ENCODE assay signal across 10 cellular contexts in the genomic region with DNA sequence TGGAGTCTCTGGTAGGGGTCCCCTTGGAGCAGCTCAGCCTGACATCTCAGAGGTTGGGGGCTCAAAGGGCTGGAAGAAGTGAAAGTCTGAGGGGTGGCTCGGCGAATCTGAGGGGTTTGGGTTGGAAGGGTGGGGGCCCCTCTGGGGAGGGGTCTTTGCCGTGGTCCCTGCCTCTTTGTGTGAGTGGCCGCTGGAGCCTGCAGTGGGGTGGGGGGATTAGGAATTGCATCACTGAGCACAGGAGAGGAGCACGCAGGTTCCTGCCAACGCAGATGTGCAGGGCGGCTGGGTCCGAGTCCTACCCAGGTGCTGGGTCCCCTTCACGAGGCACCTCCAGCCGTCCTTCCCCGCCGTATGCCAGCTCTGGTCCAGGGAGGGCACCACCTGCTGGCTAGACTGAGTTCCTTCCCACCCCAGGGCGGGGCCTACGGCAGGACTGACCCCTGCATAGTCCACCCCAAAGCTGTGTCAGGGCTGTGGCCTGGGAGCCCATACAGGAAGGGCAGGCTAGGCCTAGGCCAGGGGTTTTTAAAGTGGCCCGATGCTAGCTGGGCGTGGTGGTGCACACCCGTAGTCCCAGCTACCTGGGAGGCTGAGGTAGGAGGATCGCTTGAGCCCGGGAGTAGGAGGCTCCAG. TPM values are rescaled to one million over a fixed set of nuclear protein-coding genes. Genes with fewer than 3 reads are reported as not detected.
A peak's percentile ranks its signal among the peaks of the same experiment; 100 is the strongest.
DNase-seq lines count a peak whose midpoint lies in the region; ATAC-seq, FAIRE-seq and TF ChIP-seq lines count a peak whose summit lies in the region.
"Had no signal": no experiment of that assay in that cellular context is flagged by ENCODE, and none has a peak within 500 bp of the region (broad histone marks: within the 10 kb centered on the region; RNA-seq: fewer than 3 reads in every experiment).

No MANE protein-coding gene starts in this region.

- H3K4me2 ChIP-seq in K562 (ENCODE audit: insufficient read depth, low read length): no peak overlapping the region

- POLR2A ChIA-PET in K562 (lab: Yijun Ruan, JAX): interaction anchor here (9.0 kb wide), 1 partner anchor 82 kb away, joined by 92 read pairs; a partner anchor contains a TSS

- TF ChIP-seq CTCF in Calu3 (IDR thresholded peaks at IDR 0.05; ENCODE audit: unreplicated experiment) (peak; percentile 66), K562 (IDR thresholded peaks at IDR 0.05 in 2 of 3, conservative IDR thresholded peaks at IDR 0.05 in 1 of 3; ENCODE audit: insufficient read depth in 2 of 3, low read depth in 1 of 3, low read length in 3 of 3) (peak; percentile 48 to 61 (median 53))

- BruUV-seq in Calu3 (replicated peaks; lab: Mats Ljungman, UMichigan) (no TSS peak), K562 (replicated peaks; lab: Mats Ljungman, UMichigan) (no TSS peak)

- H3K36me3 ChIP-seq in KOPT-K1 (ENCODE audit: insufficient read depth, low read length) (peaks cover 53% of the 10 kb centered on the region), K562 (ENCODE audit: control insufficient read depth, insufficient read depth, low read length) (peaks cover 6% of the 10 kb centered on the region; the same call in 1 of the 3 replicates)

- H3K27me3 ChIP-seq in K562 (ENCODE audit: control insufficient read depth in 2 of 2, insufficient read depth in 2 of 2, low read length in 2 of 2): no peaks in the 10 kb centered on the region

- H3K79me2 ChIP-seq in K562 (ENCODE audit: control insufficient read depth, insufficient read depth, low read length): peaks cover 30% of the 10 kb centered on the region

- no peak; a peak in 1 of 4 replicates for TF ChIP-seq RAD21 in K562 (CRISPR knock-in tag; conservative IDR thresholded peaks at IDR 0.05 in 1 of 2, IDR thresholded peaks at IDR 0.05 in 1 of 2)

- H3K9me3 Mint-ChIP-seq in Calu3 (ENCODE audit: low read depth, unreplicated experiment): no peaks in the 10 kb centered on the region
- no peaks in the 10 kb centered on the region for H3K9me3 Mint-ChIP-seq in naive B cell

- peaks cover 9% of the 10 kb centered on the region for H3K36me3 Mint-ChIP-seq in Calu3 (ENCODE audit: insufficient read depth, unreplicated experiment)
- peaks cover 0 to 7% of the 10 kb centered on the region in 2 donors for H3K36me3 Mint-ChIP-seq in naive B cell

- peak overlapping the region in 1 of 2 experiments; percentile 77; a peak in 2 of 4 replicates for H3K9ac ChIP-seq in K562 (ENCODE audit: insufficient read depth in 1 of 2, low read depth in 2 of 2, low read length in 2 of 2)

- H3K9me1 ChIP-seq in K562 (ENCODE audit: control insufficient read depth, insufficient read depth, low read length): no peaks in the 10 kb centered on the region

- TF ChIP-seq POLR2A in K562 (conservative IDR thresholded peaks at IDR 0.05): no peak

- intact Hi-C loops in Calu3 (cut with micrococcal nuclease; ENCODE audit: unreplicated experiment): loop anchor here (5.0 kb wide), 1 partner anchor 156 kb away; no protein-coding TSS in a partner anchor
- intact Hi-C loops in K562 (cut with micrococcal nuclease): no loop called here

- H3K4me1 ChIP-seq in K562 (replicated peaks in 1 of 2; ENCODE audit: control insufficient read depth in 2 of 2, insufficient read depth in 2 of 2, low read length in 2 of 2): peaks cover 40 to 60% of the 10 kb centered on the region in 2 experiments

- TF ChIP-seq EP300 in K562 (IDR thresholded peaks at IDR 0.05; ENCODE audit: low read length): no peak

- in situ Hi-C loops in K562 (cut with MboI): no loop called here

- H3K27ac ChIP-seq in KOPT-K1 (ENCODE audit: low read depth, low read length, poor library complexity, severe bottlenecking): peak overlapping the region; percentile 98
- no peak overlapping the region for H3K27ac ChIP-seq in K562 (ENCODE audit: extremely low read depth, low read depth, low read length)

- H4K20me1 ChIP-seq in K562 (replicated peaks; ENCODE audit: control insufficient read depth, insufficient read depth, low read length): no peaks in the 10 kb centered on the region

- H3K9me3 ChIP-seq in KOPT-K1 (ENCODE audit: insufficient read depth, low read length, poor library complexity, severe bottlenecking) (no peaks in the 10 kb centered on the region), K562 (replicated peaks; ENCODE audit: control insufficient read depth, insufficient read depth, low read depth, low read length) (no peaks in the 10 kb centered on the region)

- no peak for FAIRE-seq in K562 (lab: Jason Lieb, UNC)
- FAIRE-seq: endometrium had no signal

- H2AFZ ChIP-seq in K562 (ENCODE audit: low read depth, low read length): no peak overlapping the region

- H3K4me3 Mint-ChIP-seq in Calu3 (ENCODE audit: low read depth, unreplicated experiment): no peak overlapping the region
- no peak overlapping the region for H3K4me3 Mint-ChIP-seq in naive B cell

- peaks cover 23% of the 10 kb centered on the region for H3K27me3 Mint-ChIP-seq in Calu3 (ENCODE audit: unreplicated experiment)
- no peaks in the 10 kb centered on the region for H3K27me3 Mint-ChIP-seq in naive B cell

- 78% methylated on average over 15 of the region's 19 CpGs for WGBS in K562 (ENCODE audit: insufficient coverage, low coverage, missing lambda C conversion rate)

- H3K27ac Mint-ChIP-seq in Calu3 (ENCODE audit: unreplicated experiment) (no peak overlapping the region), naive B cell (peak overlapping the region in 5 of 6 donors; percentile 44 to 100 (median 91))

- ATAC-seq in K562 (peak; percentile 52), naive B cell (ENCODE audit: low read depth in 2 of 2) (no peak), HG03097 (IDR thresholded peaks at IDR 0.05; ENCODE audit: low FRiP score, unreplicated experiment) (no peak)

- H3K4me3 ChIP-seq in K562: no peak overlapping the region

- DNase-seq in Calu3: peak; percentile 85
- DNase-seq in K562 (ENCODE audit: extremely low read depth in 1 of 4, low spot score in 3 of 4): peak in 3 of 4 experiments; percentile 70 to 79 (median 77)
- DNase-seq in naive B cell: no peak
- no peak for DNase-seq in cortex of kidney (lab: John Stamatoyannopoulos, UW)
- no peak for DNase-seq in NCI-H226
- DNase-seq in foreskin melanocyte: no peak

- CTCF ChIA-PET in Calu3 (lab: Charles Lee) (interaction anchor here (0.7 to 6.4 kb wide), 10 partner anchors 10 to 194 kb away, joined by 3 to 66 read pairs (median 5); a partner anchor contains a TSS), K562 (lab: Yijun Ruan, JAX; ENCODE audit: low intra/inter-chr PET ratio) (interaction anchor here (0.6 kb wide), 1 partner anchor 12 kb away, joined by 3 read pairs; no protein-coding TSS in a partner anchor)

- peaks cover 5% of the 10 kb centered on the region for H3K4me1 Mint-ChIP-seq in Calu3 (ENCODE audit: low read depth, unreplicated experiment)
- H3K4me1 Mint-ChIP-seq in naive B cell: peaks cover 59 to 91% (median 83%) of the 10 kb centered on the region in 3 donors

TF ChIP-seq in K562, 482 proteins besides CTCF, POLR2A, EP300 and RAD21 (continues in another document):
- TF ChIP-seq STAG1 (CRISPR knock-in tag; IDR thresholded peaks at IDR 0.05; ENCODE audit: borderline replicate concordance): 0 out of 2 replicates have a peak, but pooled peaks have one; percentile 22
- TF ChIP-seq HDAC8 (tag; IDR thresholded peaks at IDR 0.05): no peak

RNA-seq across cellular contexts. Expression of a gene that starts 9.9 kb away (rescaled TPM):
- total RNA-seq in Calu3 (2022): 8.5 and 9.6 TPM in 2 replicates
- 52.9 and 134 TPM in 2 replicates for total RNA-seq in K562 (2011; cell fraction: chromatin; rRNA removed; ENCODE audit: low replicate concordance)
- 50.8 and 62.5 TPM in 2 replicates for total RNA-seq in K562 (2011; cell fraction: nucleolus; rRNA removed)
- 48.8 and 58.4 TPM in 2 replicates for total RNA-seq in K562 (2011; cell fraction: nucleoplasm; rRNA removed)
- 6.9 and 10.1 TPM in 2 replicates for total RNA-seq in K562 (2014; rRNA removed)
- total RNA-seq in K562 (2014; rRNA removed; fragmentation: Illumina TruSeq; extraction: Trizol): 5.7 and 5.8 TPM in 2 replicates
- 8.3 and 10.7 TPM in 2 replicates for total RNA-seq in K562 (2015; rRNA removed; fragmentation: Illumina TruSeq; extraction: Trizol)
- 32.1 and 36.6 TPM in 2 replicates for total RNA-seq in K562 (2021)
- polyA plus RNA-seq in K562 (2011; rRNA removed): 7.7 TPM in 2 replicates
- 6.3 and 8.7 TPM in 2 replicates for polyA plus RNA-seq in K562 (2011; cell fraction: cytosol; rRNA removed)
- polyA plus RNA-seq in K562 (2011; cell fraction: nucleus; rRNA removed): 57.8 and 61.3 TPM in 2 replicates
- 40.6 and 95.2 TPM in 2 replicates for polyA plus RNA-seq in K562 (2012)
- 24.1 and 31.8 TPM in 2 replicates for polyA plus RNA-seq in K562 (2014; fragmentation: Illumina TruSeq; extraction: Trizol)
- polyA plus RNA-seq in K562 (2014; fragmentation: Nextera tagmentation; extraction: Ambion mirVana): 1 to 10 TPM in 1 of 2 experiments, under 1 TPM in 1; 0.70 to 1.3 TPM
- 16.6 and 16.9 TPM in 2 replicates for polyA plus RNA-seq in K562 (2014; rRNA removed)
- polyA minus RNA-seq in K562 (2011; rRNA and poly(A)+ RNA removed): 3.6 and 10.5 TPM in 2 replicates
- polyA minus RNA-seq in K562 (2011; cell fraction: cytosol; rRNA and poly(A)+ RNA removed): 19.9 and 27.9 TPM in 2 replicates
- 14.5 and 19.8 TPM in 2 replicates for polyA minus RNA-seq in K562 (2011; cell fraction: nucleus; rRNA and poly(A)+ RNA removed)
- polyA plus RNA-seq in naive B cell (ENCODE audit: low read depth in 6 of 6): 10 to 100 TPM; 16.9 to 47.0 (median 22.3) TPM

RNA-seq across cellular contexts. Expression of a gene that starts 30.3 kb away (rescaled TPM):
- total RNA-seq in Calu3 (2022) (0.85 and 0.88 TPM in 2 replicates), K562 (2014; rRNA removed) (not detected in 2 replicates), K562 (2014; rRNA removed; fragmentation: Illumina TruSeq; extraction: Trizol) (not detected in 2 replicates), K562 (2015; rRNA removed; fragmentation: Illumina TruSeq; extraction: Trizol) (not detected in 2 replicates), K562 (2021) (not detected in 2 replicates)
- total RNA-seq in K562 (2011; cell fraction: chromatin; rRNA removed; ENCODE audit: low replicate concordance): 0.30 and 0.49 TPM in 2 replicates
- 0.17 and 0.26 TPM in 2 replicates for total RNA-seq in K562 (2011; cell fraction: nucleolus; rRNA removed)
- total RNA-seq in K562 (2011; cell fraction: nucleoplasm; rRNA removed): 0.29 TPM in 1 of 2 replicates, not detected in the other
- polyA plus RNA-seq in K562 (2011; rRNA removed) (not detected in 2 replicates), K562 (2014; fragmentation: Illumina TruSeq; extraction: Trizol) (not detected in 2 replicates), K562 (2014; fragmentation: Nextera tagmentation; extraction: Ambion mirVana) (under 1 TPM; 0.03 to 0.06 TPM), K562 (2014; rRNA removed) (not detected in 2 replicates), naive B cell (ENCODE audit: low read depth in 6 of 6) (1 to 10 TPM in 1 of 6 donors, under 1 TPM in 4, not detected in 1; 0.16 to 4.6 (median 0.31) TPM)
- polyA plus RNA-seq in K562 (2011; cell fraction: cytosol; rRNA removed): not detected in 2 replicates
- not detected in 2 replicates for polyA plus RNA-seq in K562 (2011; cell fraction: nucleus; rRNA removed)
- polyA plus RNA-seq in K562 (2012): 0.18 and 0.30 TPM in 2 replicates
- not detected in 2 replicates for polyA minus RNA-seq in K562 (2011; rRNA and poly(A)+ RNA removed)
- polyA minus RNA-seq in K562 (2011; cell fraction: cytosol; rRNA and poly(A)+ RNA removed): not detected in 2 replicates
- polyA minus RNA-seq in K562 (2011; cell fraction: nucleus; rRNA and poly(A)+ RNA removed): not detected in 2 replicates
- total RNA-seq: HT1080 had no signal

Comparison
In these comparisons a context has a peak if more than half of its experiments do, and no peak if none do; other contexts are left out.
1. DNase-seq: peak in Calu3 (single experiment) and K562 (3 of 4); none in naive B cell (single experiment), cortex of kidney (single experiment), NCI-H226 (single experiment) and foreskin melanocyte (single experiment).